In genomic region chr16:27449434-27450188, GRCh38 we compare ENCODE assay signal across 8 cellular contexts. TPM values are rescaled to one million over a fixed set of nuclear protein-coding genes. Genes with fewer than 3 reads are reported as not detected.
DNase-seq lines count a peak whose midpoint lies in the region; ATAC-seq and TF ChIP-seq lines count a peak whose summit lies in the region.

No MANE protein-coding gene starts in this region.

- ATAC-seq in GM19372 (IDR thresholded peaks at IDR 0.05; ENCODE audit: low read depth, unreplicated experiment), result peak; percentile 53
- ATAC-seq in foreskin keratinocyte, result no peak

- TF ChIP-seq CTCF in NB4 (IDR thresholded peaks at IDR 0.05; ENCODE audit: low read depth, low read length) (no peak), foreskin keratinocyte (conservative IDR thresholded peaks at IDR 0.05) (no peak)

- H3K27ac Mint-ChIP-seq in activated naive CD4-positive, alpha-beta T cell treated with anti-CD3 and anti-CD28 coated beads, Interleukin-2, amount 10 ng/mL, durations not matched to agents 7 days and 5 days, result peak overlapping the region; percentile 80

- H3K4me1 ChIP-seq in foreskin keratinocyte, result no peaks in the 10 kb centered on the region

- no peak overlapping the region for H3K4me3 ChIP-seq in NB4 (ENCODE audit: low read depth, low read length)

- no peak overlapping the region for H3K27ac ChIP-seq in foreskin keratinocyte

- DNase-seq in NB4 (ENCODE audit: low read depth) (peak; percentile 16), foreskin keratinocyte (no peak), NCI-H187 treated with DMSO at 0.1 percent for 48 hours (lab: John Stamatoyannopoulos, UW) (no peak), NCI-H2171 treated with DMSO at 0.1 percent for 48 hours (lab: John Stamatoyannopoulos, UW) (no peak), NCI-H2107 (lab: John Stamatoyannopoulos, UW) (no peak)
- DNase-seq in activated naive CD4-positive, alpha-beta T cell treated with anti-CD3 and anti-CD28 coated beads, Interleukin-2, amount 10 ng/mL, durations not matched to agents 7 days and 5 days, result peak; percentile 60
- DNase-seq in stimulated activated CD4-positive, alpha-beta T cell treated with anti-CD3 and anti-CD28 coated beads, Interleukin-4, amount 100 ng/mL, for 48 hours (ENCODE audit: low read depth in 2 of 2), result peak; percentile 44 to 56

- H3K4me1 Mint-ChIP-seq in activated naive CD4-positive, alpha-beta T cell treated with anti-CD3 and anti-CD28 coated beads, Interleukin-2, amount 10 ng/mL, durations not matched to agents 7 days and 5 days, result peaks cover 78% of the 10 kb centered on the region

- no peak for TF ChIP-seq POLR2A in NB4 (IDR thresholded peaks at IDR 0.05; ENCODE audit: extremely low read depth, insufficient read length)

- CTCF ChIA-PET in activated naive CD4-positive, alpha-beta T cell treated with anti-CD3 and anti-CD28 coated beads, Interleukin-2, amount 10 ng/mL, durations not matched to agents 7 days and 5 days (lab: Charles Lee), result interaction anchor here (1.6 kb wide), 1 partner anchor 21 kb away, joined by 4 read pairs; no protein-coding TSS in a partner anchor

- peak overlapping the region; percentile 31 for H3K4me3 Mint-ChIP-seq in activated naive CD4-positive, alpha-beta T cell treated with anti-CD3 and anti-CD28 coated beads, Interleukin-2, amount 10 ng/mL, durations not matched to agents 7 days and 5 days

- peaks cover 9% of the 10 kb centered on the region for H3K27me3 ChIP-seq in foreskin keratinocyte

- peaks cover 23% of the 10 kb centered on the region for H3K9me3 Mint-ChIP-seq in activated naive CD4-positive, alpha-beta T cell treated with anti-CD3 and anti-CD28 coated beads, Interleukin-2, amount 10 ng/mL, durations not matched to agents 7 days and 5 days

- no peaks in the 10 kb centered on the region for H3K27me3 Mint-ChIP-seq in activated naive CD4-positive, alpha-beta T cell treated with anti-CD3 and anti-CD28 coated beads, Interleukin-2, amount 10 ng/mL, durations not matched to agents 7 days and 5 days

- H3K36me3 Mint-ChIP-seq in activated naive CD4-positive, alpha-beta T cell treated with anti-CD3 and anti-CD28 coated beads, Interleukin-2, amount 10 ng/mL, durations not matched to agents 7 days and 5 days, result peaks cover 78% of the 10 kb centered on the region

RNA-seq across cellular contexts. Expression of gene IL21R, which starts 47.6 kb away (rescaled TPM):
- total RNA-seq in foreskin keratinocyte, result 0.14 and 0.18 TPM in 2 replicates
- polyA plus RNA-seq in foreskin keratinocyte, result 0.08 and 0.12 TPM in 2 replicates

Comparison
In these comparisons a context has a peak if more than half of its experiments do, and no peak if none do; other contexts are left out.
1. DNase-seq: peak in NB4 (single experiment), activated naive CD4-positive, alpha-beta T cell treated with anti-CD3 and anti-CD28 coated beads, Interleukin-2, amount 10 ng/mL, durations not matched to agents 7 days and 5 days (single experiment) and stimulated activated CD4-positive, alpha-beta T cell treated with anti-CD3 and anti-CD28 coated beads, Interleukin-4, amount 100 ng/mL, for 48 hours (2 of 2); none in foreskin keratinocyte (0 of 2), NCI-H187 treated with DMSO at 0.1 percent for 48 hours (single experiment), NCI-H2171 treated with DMSO at 0.1 percent for 48 hours (single experiment) and NCI-H2107 (single experiment).